In the genomic region with DNA sequence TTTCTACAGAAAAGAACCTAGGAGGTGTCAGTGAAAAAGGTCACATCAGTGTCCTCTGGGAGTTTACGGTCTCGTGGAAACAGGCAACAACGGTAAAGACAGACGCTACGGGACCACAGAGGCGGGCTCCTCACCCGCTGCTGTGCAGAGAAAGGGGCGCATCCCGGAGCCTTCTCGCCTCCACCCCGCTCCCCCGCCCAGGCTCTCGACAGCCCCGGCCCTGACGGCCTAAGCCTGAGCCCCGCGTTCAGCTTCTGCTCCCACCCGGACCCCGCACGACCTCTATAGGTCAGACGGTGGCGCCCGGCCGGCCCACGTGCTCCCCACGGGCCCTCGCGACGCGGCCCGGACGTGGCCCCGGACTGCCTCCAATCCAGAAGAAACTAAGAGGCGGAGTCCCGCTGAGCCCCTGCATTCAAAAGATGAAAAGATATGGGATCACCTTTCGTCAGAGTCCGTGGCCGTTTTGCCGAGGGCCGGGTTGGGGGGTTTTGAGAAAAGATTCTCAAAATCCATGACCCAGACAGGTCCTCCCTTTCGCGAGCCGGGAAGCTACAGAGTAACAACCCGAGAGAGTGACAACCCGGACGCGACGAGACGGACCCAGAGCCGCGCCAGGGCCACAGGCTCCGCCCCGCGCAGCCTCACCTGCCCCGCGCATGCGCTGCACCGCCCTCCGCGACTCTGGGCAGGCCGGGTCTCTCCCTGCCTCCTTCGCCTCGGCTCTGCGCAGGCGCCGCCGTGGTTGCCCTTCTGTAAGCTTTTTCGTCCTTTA, we compare ENCODE assay signal across 1 cellular context.
A peak's percentile ranks its signal among the peaks of the same experiment; 100 is the strongest.
TF ChIP-seq lines count a peak whose summit lies in the region.

A gene (minus strand): TSS at position 577 of the 775 bp plus-strand sequence. CDS start 61 bp downstream, at position 516.

TF ChIP-seq in HepG2, 621 proteins besides CTCF, POLR2A, EP300 and RAD21 (continued from another document and continues in another):
- TF ChIP-seq, protein P1, sequence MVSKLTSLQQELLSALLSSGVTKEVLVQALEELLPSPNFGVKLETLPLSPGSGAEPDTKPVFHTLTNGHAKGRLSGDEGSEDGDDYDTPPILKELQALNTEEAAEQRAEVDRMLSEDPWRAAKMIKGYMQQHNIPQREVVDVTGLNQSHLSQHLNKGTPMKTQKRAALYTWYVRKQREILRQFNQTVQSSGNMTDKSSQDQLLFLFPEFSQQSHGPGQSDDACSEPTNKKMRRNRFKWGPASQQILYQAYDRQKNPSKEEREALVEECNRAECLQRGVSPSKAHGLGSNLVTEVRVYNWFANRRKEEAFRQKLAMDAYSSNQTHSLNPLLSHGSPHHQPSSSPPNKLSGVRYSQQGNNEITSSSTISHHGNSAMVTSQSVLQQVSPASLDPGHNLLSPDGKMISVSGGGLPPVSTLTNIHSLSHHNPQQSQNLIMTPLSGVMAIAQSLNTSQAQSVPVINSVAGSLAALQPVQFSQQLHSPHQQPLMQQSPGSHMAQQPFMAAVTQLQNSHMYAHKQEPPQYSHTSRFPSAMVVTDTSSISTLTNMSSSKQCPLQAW (CRISPR knock-in tag; IDR thresholded peaks at IDR 0.05): peak; percentile 85
- peak; percentile 53; the same call in 1 of the 2 replicates for TF ChIP-seq ZNF337 (CRISPR knock-in tag; IDR thresholded peaks at IDR 0.05; ENCODE audit: borderline replicate concordance, low read depth)
- TF ChIP-seq, protein P2, sequence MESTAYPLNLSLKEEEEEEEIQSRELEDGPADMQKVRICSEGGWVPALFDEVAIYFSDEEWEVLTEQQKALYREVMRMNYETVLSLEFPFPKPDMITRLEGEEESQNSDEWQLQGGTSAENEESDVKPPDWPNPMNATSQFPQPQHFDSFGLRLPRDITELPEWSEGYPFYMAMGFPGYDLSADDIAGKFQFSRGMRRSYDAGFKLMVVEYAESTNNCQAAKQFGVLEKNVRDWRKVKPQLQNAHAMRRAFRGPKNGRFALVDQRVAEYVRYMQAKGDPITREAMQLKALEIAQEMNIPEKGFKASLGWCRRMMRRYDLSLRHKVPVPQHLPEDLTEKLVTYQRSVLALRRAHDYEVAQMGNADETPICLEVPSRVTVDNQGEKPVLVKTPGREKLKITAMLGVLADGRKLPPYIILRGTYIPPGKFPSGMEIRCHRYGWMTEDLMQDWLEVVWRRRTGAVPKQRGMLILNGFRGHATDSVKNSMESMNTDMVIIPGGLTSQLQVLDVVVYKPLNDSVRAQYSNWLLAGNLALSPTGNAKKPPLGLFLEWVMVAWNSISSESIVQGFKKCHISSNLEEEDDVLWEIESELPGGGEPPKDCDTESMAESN (CRISPR knock-in tag; conservative IDR thresholded peaks at IDR 0.05): peak; percentile 85
- TF ChIP-seq, protein P3, sequence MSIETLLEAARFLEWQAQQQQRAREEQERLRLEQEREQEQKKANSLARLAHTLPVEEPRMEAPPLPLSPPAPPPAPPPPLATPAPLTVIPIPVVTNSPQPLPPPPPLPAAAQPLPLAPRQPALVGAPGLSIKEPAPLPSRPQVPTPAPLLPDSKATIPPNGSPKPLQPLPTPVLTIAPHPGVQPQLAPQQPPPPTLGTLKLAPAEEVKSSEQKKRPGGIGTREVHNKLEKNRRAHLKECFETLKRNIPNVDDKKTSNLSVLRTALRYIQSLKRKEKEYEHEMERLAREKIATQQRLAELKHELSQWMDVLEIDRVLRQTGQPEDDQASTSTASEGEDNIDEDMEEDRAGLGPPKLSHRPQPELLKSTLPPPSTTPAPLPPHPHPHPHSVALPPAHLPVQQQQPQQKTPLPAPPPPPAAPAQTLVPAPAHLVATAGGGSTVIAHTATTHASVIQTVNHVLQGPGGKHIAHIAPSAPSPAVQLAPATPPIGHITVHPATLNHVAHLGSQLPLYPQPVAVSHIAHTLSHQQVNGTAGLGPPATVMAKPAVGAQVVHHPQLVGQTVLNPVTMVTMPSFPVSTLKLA (IDR thresholded peaks at IDR 0.05): peak; percentile 25; the same call in 1 of the 2 replicates
- TF ChIP-seq MTA1 (CRISPR knock-in tag; IDR thresholded peaks at IDR 0.05; ENCODE audit: borderline replicate concordance): peak; percentile 98; the same call in 1 of the 2 replicates
- TF ChIP-seq, protein P4, sequence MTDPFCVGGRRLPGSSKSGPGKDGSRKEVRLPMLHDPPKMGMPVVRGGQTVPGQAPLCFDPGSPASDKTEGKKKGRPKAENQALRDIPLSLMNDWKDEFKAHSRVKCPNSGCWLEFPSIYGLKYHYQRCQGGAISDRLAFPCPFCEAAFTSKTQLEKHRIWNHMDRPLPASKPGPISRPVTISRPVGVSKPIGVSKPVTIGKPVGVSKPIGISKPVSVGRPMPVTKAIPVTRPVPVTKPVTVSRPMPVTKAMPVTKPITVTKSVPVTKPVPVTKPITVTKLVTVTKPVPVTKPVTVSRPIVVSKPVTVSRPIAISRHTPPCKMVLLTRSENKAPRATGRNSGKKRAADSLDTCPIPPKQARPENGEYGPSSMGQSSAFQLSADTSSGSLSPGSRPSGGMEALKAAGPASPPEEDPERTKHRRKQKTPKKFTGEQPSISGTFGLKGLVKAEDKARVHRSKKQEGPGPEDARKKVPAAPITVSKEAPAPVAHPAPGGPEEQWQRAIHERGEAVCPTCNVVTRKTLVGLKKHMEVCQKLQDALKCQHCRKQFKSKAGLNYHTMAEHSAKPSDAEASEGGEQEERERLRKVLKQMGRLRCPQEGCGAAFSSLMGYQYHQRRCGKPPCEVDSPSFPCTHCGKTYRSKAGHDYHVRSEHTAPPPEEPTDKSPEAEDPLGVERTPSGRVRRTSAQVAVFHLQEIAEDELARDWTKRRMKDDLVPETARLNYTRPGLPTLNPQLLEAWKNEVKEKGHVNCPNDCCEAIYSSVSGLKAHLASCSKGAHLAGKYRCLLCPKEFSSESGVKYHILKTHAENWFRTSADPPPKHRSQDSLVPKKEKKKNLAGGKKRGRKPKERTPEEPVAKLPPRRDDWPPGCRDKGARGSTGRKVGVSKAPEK (CRISPR knock-in tag; IDR thresholded peaks at IDR 0.05; ENCODE audit: borderline replicate concordance): peak; percentile 92
- TF ChIP-seq, protein P5, sequence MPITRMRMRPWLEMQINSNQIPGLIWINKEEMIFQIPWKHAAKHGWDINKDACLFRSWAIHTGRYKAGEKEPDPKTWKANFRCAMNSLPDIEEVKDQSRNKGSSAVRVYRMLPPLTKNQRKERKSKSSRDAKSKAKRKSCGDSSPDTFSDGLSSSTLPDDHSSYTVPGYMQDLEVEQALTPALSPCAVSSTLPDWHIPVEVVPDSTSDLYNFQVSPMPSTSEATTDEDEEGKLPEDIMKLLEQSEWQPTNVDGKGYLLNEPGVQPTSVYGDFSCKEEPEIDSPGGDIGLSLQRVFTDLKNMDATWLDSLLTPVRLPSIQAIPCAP (CRISPR knock-in tag; IDR thresholded peaks at IDR 0.05; ENCODE audit: low read depth): 0 out of 2 replicates have a peak, but pooled peaks have one; percentile 81
- TF ChIP-seq HDAC1 (CRISPR knock-in tag; IDR thresholded peaks at IDR 0.05): peak; percentile 91
- peak; percentile 66 for TF ChIP-seq ZNF564 (CRISPR knock-in tag; IDR thresholded peaks at IDR 0.05)
- TF ChIP-seq ISL2 (CRISPR knock-in tag; IDR thresholded peaks at IDR 0.05): peak; percentile 74; the same call in 1 of the 2 replicates
- 0 out of 2 replicates have a peak, but pooled peaks have one; percentile 85 for TF ChIP-seq ZNF75D (CRISPR knock-in tag; IDR thresholded peaks at IDR 0.05; ENCODE audit: borderline replicate concordance)
- peak; percentile 89 for TF ChIP-seq ZNF547 (CRISPR knock-in tag; IDR thresholded peaks at IDR 0.05)
- TF ChIP-seq ZNF263 (CRISPR knock-in tag; IDR thresholded peaks at IDR 0.05): peak; percentile 93
- TF ChIP-seq, protein P6, sequence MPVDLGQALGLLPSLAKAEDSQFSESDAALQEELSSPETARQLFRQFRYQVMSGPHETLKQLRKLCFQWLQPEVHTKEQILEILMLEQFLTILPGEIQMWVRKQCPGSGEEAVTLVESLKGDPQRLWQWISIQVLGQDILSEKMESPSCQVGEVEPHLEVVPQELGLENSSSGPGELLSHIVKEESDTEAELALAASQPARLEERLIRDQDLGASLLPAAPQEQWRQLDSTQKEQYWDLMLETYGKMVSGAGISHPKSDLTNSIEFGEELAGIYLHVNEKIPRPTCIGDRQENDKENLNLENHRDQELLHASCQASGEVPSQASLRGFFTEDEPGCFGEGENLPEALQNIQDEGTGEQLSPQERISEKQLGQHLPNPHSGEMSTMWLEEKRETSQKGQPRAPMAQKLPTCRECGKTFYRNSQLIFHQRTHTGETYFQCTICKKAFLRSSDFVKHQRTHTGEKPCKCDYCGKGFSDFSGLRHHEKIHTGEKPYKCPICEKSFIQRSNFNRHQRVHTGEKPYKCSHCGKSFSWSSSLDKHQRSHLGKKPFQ (CRISPR knock-in tag; IDR thresholded peaks at IDR 0.05; ENCODE audit: insufficient replicate concordance): peak; percentile 84
- TF ChIP-seq KLF9 (CRISPR knock-in tag; IDR thresholded peaks at IDR 0.05; ENCODE audit: low read depth): no peak; the same call in 1 of the 2 replicates
- TF ChIP-seq ZNF614 (CRISPR knock-in tag; IDR thresholded peaks at IDR 0.05; ENCODE audit: borderline replicate concordance): peak; percentile 17; the same call in 1 of the 2 replicates
- no peak for TF ChIP-seq ZNF260 (CRISPR knock-in tag; IDR thresholded peaks at IDR 0.05; ENCODE audit: borderline replicate concordance, low read depth)
- no peak for TF ChIP-seq MBNL3 (CRISPR knock-in tag; conservative IDR thresholded peaks at IDR 0.05)
- TF ChIP-seq, protein P7, sequence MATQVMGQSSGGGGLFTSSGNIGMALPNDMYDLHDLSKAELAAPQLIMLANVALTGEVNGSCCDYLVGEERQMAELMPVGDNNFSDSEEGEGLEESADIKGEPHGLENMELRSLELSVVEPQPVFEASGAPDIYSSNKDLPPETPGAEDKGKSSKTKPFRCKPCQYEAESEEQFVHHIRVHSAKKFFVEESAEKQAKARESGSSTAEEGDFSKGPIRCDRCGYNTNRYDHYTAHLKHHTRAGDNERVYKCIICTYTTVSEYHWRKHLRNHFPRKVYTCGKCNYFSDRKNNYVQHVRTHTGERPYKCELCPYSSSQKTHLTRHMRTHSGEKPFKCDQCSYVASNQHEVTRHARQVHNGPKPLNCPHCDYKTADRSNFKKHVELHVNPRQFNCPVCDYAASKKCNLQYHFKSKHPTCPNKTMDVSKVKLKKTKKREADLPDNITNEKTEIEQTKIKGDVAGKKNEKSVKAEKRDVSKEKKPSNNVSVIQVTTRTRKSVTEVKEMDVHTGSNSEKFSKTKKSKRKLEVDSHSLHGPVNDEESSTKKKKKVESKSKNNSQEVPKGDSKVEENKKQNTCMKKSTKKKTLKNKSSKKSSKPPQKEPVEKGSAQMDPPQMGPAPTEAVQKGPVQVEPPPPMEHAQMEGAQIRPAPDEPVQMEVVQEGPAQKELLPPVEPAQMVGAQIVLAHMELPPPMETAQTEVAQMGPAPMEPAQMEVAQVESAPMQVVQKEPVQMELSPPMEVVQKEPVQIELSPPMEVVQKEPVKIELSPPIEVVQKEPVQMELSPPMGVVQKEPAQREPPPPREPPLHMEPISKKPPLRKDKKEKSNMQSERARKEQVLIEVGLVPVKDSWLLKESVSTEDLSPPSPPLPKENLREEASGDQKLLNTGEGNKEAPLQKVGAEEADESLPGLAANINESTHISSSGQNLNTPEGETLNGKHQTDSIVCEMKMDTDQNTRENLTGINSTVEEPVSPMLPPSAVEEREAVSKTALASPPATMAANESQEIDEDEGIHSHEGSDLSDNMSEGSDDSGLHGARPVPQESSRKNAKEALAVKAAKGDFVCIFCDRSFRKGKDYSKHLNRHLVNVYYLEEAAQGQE (IDR thresholded peaks at IDR 0.05; ENCODE audit: borderline replicate concordance in 1 of 2, low read depth in 1 of 2, low read length in 2 of 2): no peak
- TF ChIP-seq, protein P8, sequence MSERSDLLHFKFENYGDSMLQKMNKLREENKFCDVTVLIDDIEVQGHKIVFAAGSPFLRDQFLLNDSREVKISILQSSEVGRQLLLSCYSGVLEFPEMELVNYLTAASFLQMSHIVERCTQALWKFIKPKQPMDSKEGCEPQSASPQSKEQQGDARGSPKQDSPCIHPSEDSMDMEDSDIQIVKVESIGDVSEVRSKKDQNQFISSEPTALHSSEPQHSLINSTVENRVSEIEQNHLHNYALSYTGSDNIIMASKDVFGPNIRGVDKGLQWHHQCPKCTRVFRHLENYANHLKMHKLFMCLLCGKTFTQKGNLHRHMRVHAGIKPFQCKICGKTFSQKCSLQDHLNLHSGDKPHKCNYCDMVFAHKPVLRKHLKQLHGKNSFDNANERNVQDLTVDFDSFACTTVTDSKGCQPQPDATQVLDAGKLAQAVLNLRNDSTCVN (CRISPR knock-in tag; IDR thresholded peaks at IDR 0.05; ENCODE audit: borderline replicate concordance): peak; percentile 78
- TF ChIP-seq, protein P9, sequence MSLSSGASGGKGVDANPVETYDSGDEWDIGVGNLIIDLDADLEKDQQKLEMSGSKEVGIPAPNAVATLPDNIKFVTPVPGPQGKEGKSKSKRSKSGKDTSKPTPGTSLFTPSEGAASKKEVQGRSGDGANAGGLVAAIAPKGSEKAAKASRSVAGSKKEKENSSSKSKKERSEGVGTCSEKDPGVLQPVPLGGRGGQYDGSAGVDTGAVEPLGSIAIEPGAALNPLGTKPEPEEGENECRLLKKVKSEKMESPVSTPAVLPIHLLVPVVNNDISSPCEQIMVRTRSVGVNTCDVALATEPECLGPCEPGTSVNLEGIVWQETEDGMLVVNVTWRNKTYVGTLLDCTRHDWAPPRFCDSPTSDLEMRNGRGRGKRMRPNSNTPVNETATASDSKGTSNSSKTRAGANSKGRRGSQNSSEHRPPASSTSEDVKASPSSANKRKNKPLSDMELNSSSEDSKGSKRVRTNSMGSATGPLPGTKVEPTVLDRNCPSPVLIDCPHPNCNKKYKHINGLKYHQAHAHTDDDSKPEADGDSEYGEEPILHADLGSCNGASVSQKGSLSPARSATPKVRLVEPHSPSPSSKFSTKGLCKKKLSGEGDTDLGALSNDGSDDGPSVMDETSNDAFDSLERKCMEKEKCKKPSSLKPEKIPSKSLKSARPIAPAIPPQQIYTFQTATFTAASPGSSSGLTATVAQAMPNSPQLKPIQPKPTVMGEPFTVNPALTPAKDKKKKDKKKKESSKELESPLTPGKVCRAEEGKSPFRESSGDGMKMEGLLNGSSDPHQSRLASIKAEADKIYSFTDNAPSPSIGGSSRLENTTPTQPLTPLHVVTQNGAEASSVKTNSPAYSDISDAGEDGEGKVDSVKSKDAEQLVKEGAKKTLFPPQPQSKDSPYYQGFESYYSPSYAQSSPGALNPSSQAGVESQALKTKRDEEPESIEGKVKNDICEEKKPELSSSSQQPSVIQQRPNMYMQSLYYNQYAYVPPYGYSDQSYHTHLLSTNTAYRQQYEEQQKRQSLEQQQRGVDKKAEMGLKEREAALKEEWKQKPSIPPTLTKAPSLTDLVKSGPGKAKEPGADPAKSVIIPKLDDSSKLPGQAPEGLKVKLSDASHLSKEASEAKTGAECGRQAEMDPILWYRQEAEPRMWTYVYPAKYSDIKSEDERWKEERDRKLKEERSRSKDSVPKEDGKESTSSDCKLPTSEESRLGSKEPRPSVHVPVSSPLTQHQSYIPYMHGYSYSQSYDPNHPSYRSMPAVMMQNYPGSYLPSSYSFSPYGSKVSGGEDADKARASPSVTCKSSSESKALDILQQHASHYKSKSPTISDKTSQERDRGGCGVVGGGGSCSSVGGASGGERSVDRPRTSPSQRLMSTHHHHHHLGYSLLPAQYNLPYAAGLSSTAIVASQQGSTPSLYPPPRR (CRISPR knock-in tag; IDR thresholded peaks at IDR 0.05; ENCODE audit: borderline replicate concordance): peak; percentile 70; the same call in 1 of the 2 replicates
- TF ChIP-seq HCFC1 (IDR thresholded peaks at IDR 0.05; ENCODE audit: low read depth, low read length): no peak; the same call in 1 of the 2 replicates
- TF ChIP-seq NPAS2 (CRISPR knock-in tag; IDR thresholded peaks at IDR 0.05; ENCODE audit: borderline replicate concordance): no peak
- no peak for TF ChIP-seq ELF4 (CRISPR knock-in tag; IDR thresholded peaks at IDR 0.05; ENCODE audit: borderline replicate concordance)
- TF ChIP-seq ZNF781 (CRISPR knock-in tag; IDR thresholded peaks at IDR 0.05; ENCODE audit: borderline replicate concordance, not compliant biosample characterization): peak; percentile 97
- TF ChIP-seq ZNF562 (CRISPR knock-in tag; IDR thresholded peaks at IDR 0.05; ENCODE audit: borderline replicate concordance): no peak
- 0 out of 2 replicates have a peak, but pooled peaks have one; percentile 56 for TF ChIP-seq KAT7 (CRISPR knock-in tag; IDR thresholded peaks at IDR 0.05; ENCODE audit: borderline replicate concordance)
- TF ChIP-seq SALL2 (CRISPR knock-in tag; IDR thresholded peaks at IDR 0.05): 0 out of 2 replicates have a peak, but pooled peaks have one; percentile 51
- TF ChIP-seq ZNF724P (CRISPR knock-in tag; IDR thresholded peaks at IDR 0.05; ENCODE audit: borderline replicate concordance): no peak
